In the genomic region with DNA sequence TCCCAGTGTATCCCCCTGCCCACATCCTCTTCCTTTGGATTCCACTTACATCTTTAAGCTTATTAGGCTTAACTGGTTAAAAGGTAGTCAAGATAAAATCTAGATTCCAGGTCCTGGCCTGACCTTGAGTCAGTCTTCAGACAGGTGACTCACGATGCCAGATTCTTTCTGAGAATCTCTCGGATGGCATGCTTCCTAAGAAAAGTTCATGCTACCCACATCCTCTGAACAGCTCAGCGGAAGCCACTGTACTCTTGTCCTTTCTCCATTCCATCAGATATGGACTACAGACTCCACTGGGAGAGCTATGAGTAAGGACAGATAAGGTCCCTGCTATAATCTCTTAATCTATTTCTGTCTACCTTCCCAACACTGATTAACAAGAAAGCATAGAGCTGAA, we compare ENCODE assay signal across 12 cellular contexts. TPM values are rescaled to one million over a fixed set of nuclear protein-coding genes. Genes with fewer than 3 reads are reported as not detected.
DNase-seq lines count a peak whose midpoint lies in the region; TF ChIP-seq lines count a peak whose summit lies in the region.
"Had no signal": no experiment of that assay in that cellular context is flagged by ENCODE, and none has a peak within 500 bp of the region (broad histone marks: within the 10 kb centered on the region; RNA-seq: fewer than 3 reads in every experiment).

No MANE protein-coding gene starts in this region.

- CTCF ChIA-PET in OCI-LY7 (lab: Charles Lee; ENCODE audit: unreplicated experiment) = no interaction called here

- H4K20me1 ChIP-seq in OCI-LY7 (ENCODE audit: insufficient read depth, low read length) = no peaks in the 10 kb centered on the region

- peaks cover 58% of the 10 kb centered on the region for H3K36me3 ChIP-seq in OCI-LY7 (ENCODE audit: insufficient read depth, low read length)
- peaks cover 7 to 67% (median 23%) of the 10 kb centered on the region in 3 donors for H3K36me3 ChIP-seq in esophagus squamous epithelium

- no peaks in the 10 kb centered on the region for H3K9me3 ChIP-seq in OCI-LY7 (ENCODE audit: low read length)
- no peaks in the 10 kb centered on the region for H3K9me3 ChIP-seq in esophagus squamous epithelium

- WGBS in esophagus squamous epithelium, 2 donors = 52 to 71% methylated on average over 2 to 3 of the region's 3 CpGs

- TF ChIP-seq CTCF in AG10803 (conservative IDR thresholded peaks at IDR 0.05; ENCODE audit: low read length) (no peak), astrocyte of the cerebellum (IDR thresholded peaks at IDR 0.05; ENCODE audit: low read depth, low read length, missing control alignments) (no peak), OCI-LY7 (conservative IDR thresholded peaks at IDR 0.05; ENCODE audit: low read length) (no peak), esophagus squamous epithelium (IDR thresholded peaks at IDR 0.05) (no peak), GM13977 (IDR thresholded peaks at IDR 0.05; ENCODE audit: extremely low read depth, insufficient read depth, missing control alignments) (no peak)

- no peak overlapping the region for H3K4me3 ChIP-seq in AG10803 (ENCODE audit: low read length)
- no peak overlapping the region for H3K4me3 ChIP-seq in astrocyte of the cerebellum (ENCODE audit: low read depth, low read length)
- H3K4me3 ChIP-seq in OCI-LY7 (ENCODE audit: low read depth, low read length, poor library complexity, severe bottlenecking) = no peak overlapping the region
- no peak overlapping the region for H3K4me3 ChIP-seq in esophagus squamous epithelium
- H3K4me3 ChIP-seq: lung had no signal

- intact Hi-C loops in OCI-LY7 (cut with micrococcal nuclease; ENCODE audit: unreplicated experiment) (no loop called here), esophagus squamous epithelium (cut with DNase I) (no loop called here)

- H3K79me2 ChIP-seq in OCI-LY7 (ENCODE audit: insufficient read depth, low read depth, low read length) = no peaks in the 10 kb centered on the region

- no peaks in the 10 kb centered on the region for H3K9me2 ChIP-seq in OCI-LY7 (ENCODE audit: insufficient read depth, low read length)

- H3K27ac ChIP-seq in OCI-LY7 (ENCODE audit: low read depth, low read length, poor library complexity, severe bottlenecking) (no peak overlapping the region), esophagus squamous epithelium (peak overlapping the region in 2 of 4 donors; percentile 3 to 10)

- no peaks in the 10 kb centered on the region for H3K4me1 ChIP-seq in OCI-LY7 (ENCODE audit: insufficient read depth, low read length, poor library complexity, severe bottlenecking)
- peaks cover 0 to 17% (median 0%) of the 10 kb centered on the region in 3 donors for H3K4me1 ChIP-seq in esophagus squamous epithelium

- POLR2A ChIA-PET in OCI-LY7 (lab: Charles Lee) = interaction anchor here (0.6 to 1.2 kb wide), 4 partner anchors 9 to 28 kb away, joined by 3 to 4 read pairs (median 4); no protein-coding TSS in a partner anchor

- in situ Hi-C loops in astrocyte of the cerebellum (cut with HindIII; ENCODE audit: low sequenced_read_pairs) = no loop called here
- in situ Hi-C loops in GM13977 (cut with MboI; ENCODE audit: low pct_unique_long_range_greater_than_20kb, low sequenced_read_pairs, unreplicated experiment) = no loop called here

- no peak overlapping the region for H3K4me2 ChIP-seq in OCI-LY7 (ENCODE audit: low read length)

- H3K27me3 ChIP-seq in esophagus squamous epithelium = no peaks in the 10 kb centered on the region

- BruUV-seq in OCI-LY7 (replicated peaks; lab: Mats Ljungman, UMichigan) = no TSS peak

- TF ChIP-seq POLR2A in esophagus squamous epithelium (IDR thresholded peaks at IDR 0.05) = no peak

- DNase-seq in AG10803 (ENCODE audit: low read depth) = peak; percentile 81
- peak; percentile 69 for DNase-seq in HT-29 (ENCODE audit: low spot score)
- DNase-seq in astrocyte of the cerebellum (ENCODE audit: low read depth) = peak; percentile 35
- peak; percentile 93 for DNase-seq in kidney glomerular epithelial cell (lab: John Stamatoyannopoulos, UW)
- no peak for DNase-seq in OCI-LY7 (ENCODE audit: low spot score)
- DNase-seq in HuH-7.5 (ENCODE audit: low spot score) = no peak
- no peak for DNase-seq in esophagus squamous epithelium (lab: John Stamatoyannopoulos, UW)
- no peak for DNase-seq in GM13977 (ENCODE audit: low spot score)
- DNase-seq: activated CD4-positive, alpha-beta T cell treated with anti-CD3 and anti-CD28 coated beads for 1 hour; activated naive CD8-positive, alpha-beta T cell treated with anti-CD3 and anti-CD28 coated beads, Interleukin-2, amount 10 ng/mL, durations not matched to agents 7 days and 5 days; COR-L47 had no signal

- H2AFZ ChIP-seq in OCI-LY7 (ENCODE audit: low read length) = no peak overlapping the region

RNA-seq across cellular contexts. Expression of a gene that starts 43.4 kb away (rescaled TPM):
- total RNA-seq in HT-29 (2014; rRNA removed; shearing (Covaris generic)) = 12.0 and 14.4 TPM in 2 replicates
- total RNA-seq in OCI-LY7 (2014; rRNA removed; shearing (Covaris generic)) = 24.2 and 27.0 TPM in 2 replicates
- total RNA-seq in OCI-LY7 (2022) = 36.2 and 39.6 TPM in 2 replicates
- total RNA-seq in esophagus squamous epithelium = 10 to 100 TPM in 3 of 4 donors, 1 to 10 TPM in 1; 9.5 to 15.8 (median 11.4) TPM

Comparison
In these comparisons a context has a peak if more than half of its experiments do, and no peak if none do; other contexts are left out.
1. DNase-seq: peak in AG10803 (single experiment), HT-29 (single experiment), astrocyte of the cerebellum (single experiment) and kidney glomerular epithelial cell (single experiment); none in OCI-LY7 (single experiment), HuH-7.5 (single experiment), esophagus squamous epithelium (single experiment) and GM13977 (single experiment).